1 cellular context compared by ENCODE assay signal in the genomic region with DNA sequence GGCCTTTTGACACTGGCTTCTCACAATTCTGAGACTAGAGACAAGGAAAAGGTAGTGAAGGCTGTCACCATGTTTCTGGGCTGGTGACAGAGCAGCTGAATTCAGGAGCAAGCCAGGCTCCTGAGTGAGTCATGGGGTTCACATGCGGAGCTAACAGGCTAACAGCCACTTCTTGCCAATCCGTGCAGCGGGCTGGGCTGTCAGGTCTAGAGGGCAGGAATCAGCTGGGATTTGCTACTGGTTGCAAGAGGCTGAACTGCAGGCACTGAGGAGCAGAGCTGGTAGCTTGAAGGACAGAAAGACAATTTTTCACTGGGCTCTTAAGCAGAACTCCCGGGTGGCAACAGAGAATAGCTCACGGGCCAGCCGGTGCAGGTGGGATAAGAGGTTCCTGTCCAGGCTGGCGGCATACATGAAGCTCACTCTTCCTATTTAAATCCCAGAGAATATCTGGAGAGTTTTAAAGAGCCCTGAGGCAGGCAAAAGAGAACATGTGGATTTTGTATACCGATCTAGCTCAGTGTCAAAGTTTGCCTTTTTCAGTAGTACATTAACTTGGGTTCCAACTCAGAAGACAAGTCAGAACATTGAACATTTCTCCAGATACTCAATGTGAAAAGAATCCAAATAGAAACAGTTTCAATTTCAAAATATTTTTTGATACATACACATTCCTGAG.
TF ChIP-seq lines count a peak whose summit lies in the region.

No MANE protein-coding gene starts in this region.

TF ChIP-seq in liver, 16 proteins besides CTCF, POLR2A, EP300 and RAD21:
- TF ChIP-seq TAF1 (conservative IDR thresholded peaks at IDR 0.05) (peak; percentile 67), JUND (IDR thresholded peaks at IDR 0.05) (peak; percentile 91 to 93), EGR1 (IDR thresholded peaks at IDR 0.05; ENCODE audit: low read depth in 2 of 2) (no peak), NR2F2 (IDR thresholded peaks at IDR 0.05) (no peak), YY1 (IDR thresholded peaks at IDR 0.05) (peak; percentile 58), FOXA2 (IDR thresholded peaks at IDR 0.05) (no peak), GABPA (IDR thresholded peaks at IDR 0.05 in 1 of 2, conservative IDR thresholded peaks at IDR 0.05 in 1 of 2) (no peak), HNF4A (conservative IDR thresholded peaks at IDR 0.05) (peak; percentile 64 to 80), FOXA1 (IDR thresholded peaks at IDR 0.05) (peak; percentile 36), RXRA (IDR thresholded peaks at IDR 0.05) (peak; percentile 66 to 70), SP1 (IDR thresholded peaks at IDR 0.05) (peak; percentile 62), HNF4G (IDR thresholded peaks at IDR 0.05) (peak; percentile 9)
- TF ChIP-seq, protein P1, sequence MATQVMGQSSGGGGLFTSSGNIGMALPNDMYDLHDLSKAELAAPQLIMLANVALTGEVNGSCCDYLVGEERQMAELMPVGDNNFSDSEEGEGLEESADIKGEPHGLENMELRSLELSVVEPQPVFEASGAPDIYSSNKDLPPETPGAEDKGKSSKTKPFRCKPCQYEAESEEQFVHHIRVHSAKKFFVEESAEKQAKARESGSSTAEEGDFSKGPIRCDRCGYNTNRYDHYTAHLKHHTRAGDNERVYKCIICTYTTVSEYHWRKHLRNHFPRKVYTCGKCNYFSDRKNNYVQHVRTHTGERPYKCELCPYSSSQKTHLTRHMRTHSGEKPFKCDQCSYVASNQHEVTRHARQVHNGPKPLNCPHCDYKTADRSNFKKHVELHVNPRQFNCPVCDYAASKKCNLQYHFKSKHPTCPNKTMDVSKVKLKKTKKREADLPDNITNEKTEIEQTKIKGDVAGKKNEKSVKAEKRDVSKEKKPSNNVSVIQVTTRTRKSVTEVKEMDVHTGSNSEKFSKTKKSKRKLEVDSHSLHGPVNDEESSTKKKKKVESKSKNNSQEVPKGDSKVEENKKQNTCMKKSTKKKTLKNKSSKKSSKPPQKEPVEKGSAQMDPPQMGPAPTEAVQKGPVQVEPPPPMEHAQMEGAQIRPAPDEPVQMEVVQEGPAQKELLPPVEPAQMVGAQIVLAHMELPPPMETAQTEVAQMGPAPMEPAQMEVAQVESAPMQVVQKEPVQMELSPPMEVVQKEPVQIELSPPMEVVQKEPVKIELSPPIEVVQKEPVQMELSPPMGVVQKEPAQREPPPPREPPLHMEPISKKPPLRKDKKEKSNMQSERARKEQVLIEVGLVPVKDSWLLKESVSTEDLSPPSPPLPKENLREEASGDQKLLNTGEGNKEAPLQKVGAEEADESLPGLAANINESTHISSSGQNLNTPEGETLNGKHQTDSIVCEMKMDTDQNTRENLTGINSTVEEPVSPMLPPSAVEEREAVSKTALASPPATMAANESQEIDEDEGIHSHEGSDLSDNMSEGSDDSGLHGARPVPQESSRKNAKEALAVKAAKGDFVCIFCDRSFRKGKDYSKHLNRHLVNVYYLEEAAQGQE (IDR thresholded peaks at IDR 0.05) = peak; percentile 76
- TF ChIP-seq, protein P2, sequence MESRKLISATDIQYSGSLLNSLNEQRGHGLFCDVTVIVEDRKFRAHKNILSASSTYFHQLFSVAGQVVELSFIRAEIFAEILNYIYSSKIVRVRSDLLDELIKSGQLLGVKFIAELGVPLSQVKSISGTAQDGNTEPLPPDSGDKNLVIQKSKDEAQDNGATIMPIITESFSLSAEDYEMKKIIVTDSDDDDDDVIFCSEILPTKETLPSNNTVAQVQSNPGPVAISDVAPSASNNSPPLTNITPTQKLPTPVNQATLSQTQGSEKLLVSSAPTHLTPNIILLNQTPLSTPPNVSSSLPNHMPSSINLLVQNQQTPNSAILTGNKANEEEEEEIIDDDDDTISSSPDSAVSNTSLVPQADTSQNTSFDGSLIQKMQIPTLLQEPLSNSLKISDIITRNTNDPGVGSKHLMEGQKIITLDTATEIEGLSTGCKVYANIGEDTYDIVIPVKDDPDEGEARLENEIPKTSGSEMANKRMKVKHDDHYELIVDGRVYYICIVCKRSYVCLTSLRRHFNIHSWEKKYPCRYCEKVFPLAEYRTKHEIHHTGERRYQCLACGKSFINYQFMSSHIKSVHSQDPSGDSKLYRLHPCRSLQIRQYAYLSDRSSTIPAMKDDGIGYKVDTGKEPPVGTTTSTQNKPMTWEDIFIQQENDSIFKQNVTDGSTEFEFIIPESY (IDR thresholded peaks at IDR 0.05) = peak; percentile 26
- TF ChIP-seq, protein P3, sequence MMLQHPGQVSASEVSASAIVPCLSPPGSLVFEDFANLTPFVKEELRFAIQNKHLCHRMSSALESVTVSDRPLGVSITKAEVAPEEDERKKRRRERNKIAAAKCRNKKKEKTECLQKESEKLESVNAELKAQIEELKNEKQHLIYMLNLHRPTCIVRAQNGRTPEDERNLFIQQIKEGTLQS (IDR thresholded peaks at IDR 0.05) = peak; percentile 67
- TF ChIP-seq, protein P4, sequence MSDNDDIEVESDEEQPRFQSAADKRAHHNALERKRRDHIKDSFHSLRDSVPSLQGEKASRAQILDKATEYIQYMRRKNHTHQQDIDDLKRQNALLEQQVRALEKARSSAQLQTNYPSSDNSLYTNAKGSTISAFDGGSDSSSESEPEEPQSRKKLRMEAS (IDR thresholded peaks at IDR 0.05) = peak; percentile 52
TF ChIP-seq in liver: peak in this region for 12.
